In the genomic region with DNA sequence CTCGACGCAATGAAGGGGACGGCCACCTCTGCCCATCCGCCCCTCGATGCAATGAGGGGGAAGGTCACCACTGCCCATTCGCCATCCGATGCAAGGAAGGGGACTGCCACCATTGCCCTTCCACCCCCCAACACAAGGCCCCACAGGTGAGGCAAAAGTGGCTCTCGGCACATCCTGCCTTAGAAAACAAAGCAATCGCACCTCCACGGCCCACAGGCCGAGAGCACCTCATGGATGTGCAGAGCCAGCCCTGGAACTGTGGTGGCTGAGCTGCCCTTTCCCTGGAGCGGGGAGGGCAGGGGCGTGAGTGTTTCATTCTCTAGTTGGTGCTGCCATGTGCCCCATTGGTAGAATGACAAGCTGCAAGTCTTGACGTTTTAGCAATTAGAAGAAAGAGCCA, we compare ENCODE assay signal across 6 cellular contexts.
"Had no signal": no experiment of that assay in that cellular context is flagged by ENCODE, and none has a peak within 500 bp of the region (broad histone marks: within the 10 kb centered on the region; RNA-seq: fewer than 3 reads in every experiment).

No MANE protein-coding gene starts in this region.

- H3K27ac ChIP-seq: GM23248, HL-60 had no signal

- H3K4me3 Mint-ChIP-seq: HFFc6, IgD-negative memory B cell had no signal

- H2AFZ ChIP-seq: GM23248 had no signal

- DNase-seq: GM23248, GOT3, HFFc6 had no signal

- H3K27ac Mint-ChIP-seq: HFFc6, IgD-negative memory B cell had no signal

- H3K36me3 Mint-ChIP-seq: IgD-negative memory B cell had no signal

- H3K36me3 ChIP-seq: HAP-1 had no signal

- H3K9me3 ChIP-seq: HAP-1 had no signal

- H3K4me3 ChIP-seq: GM23248, HAP-1 had no signal

- H3K4me1 ChIP-seq: HAP-1 had no signal

- H3K4me1 Mint-ChIP-seq: IgD-negative memory B cell had no signal
